1 cellular context compared by ENCODE assay signal in the genomic region with DNA sequence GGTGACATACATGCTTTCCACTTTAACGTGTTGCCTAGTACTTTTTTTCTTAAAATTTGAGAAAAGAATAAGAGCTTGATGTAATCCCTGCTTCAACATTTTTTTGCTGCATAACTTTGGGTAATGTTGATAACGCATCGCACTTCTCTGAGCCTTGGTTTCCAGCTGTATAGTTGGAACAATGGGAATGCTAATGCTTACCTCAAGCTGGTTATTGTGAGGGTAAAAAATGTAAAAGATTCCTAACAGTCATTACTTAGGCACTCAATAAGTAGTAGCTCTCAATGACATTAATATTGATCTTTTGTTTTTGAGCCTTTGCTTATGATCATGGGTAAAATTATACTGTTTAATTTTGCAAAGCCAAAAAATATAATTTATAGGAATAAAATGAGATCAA.
TF ChIP-seq lines count a peak whose summit lies in the region.

No MANE protein-coding gene starts in this region.

TF ChIP-seq in H1, 55 proteins besides CTCF, POLR2A, EP300 and RAD21:
- TF ChIP-seq MAX (IDR thresholded peaks at IDR 0.05) = no peak
- no peak for TF ChIP-seq KDM5A (IDR thresholded peaks at IDR 0.05; ENCODE audit: low read length)
- no peak for TF ChIP-seq EZH2 (IDR thresholded peaks at IDR 0.05; ENCODE audit: low read depth, low read length, severe bottlenecking)
- no peak for TF ChIP-seq CEBPB (IDR thresholded peaks at IDR 0.05; ENCODE audit: low read depth, low read length)
- TF ChIP-seq CHD7 (IDR thresholded peaks at IDR 0.05; ENCODE audit: insufficient replicate concordance, low read length) = peak; percentile 46
- TF ChIP-seq SIN3A (conservative IDR thresholded peaks at IDR 0.05 in 1 of 2, IDR thresholded peaks at IDR 0.05 in 1 of 2; ENCODE audit: low read depth in 1 of 2, low read length in 2 of 2) = no peak
- TF ChIP-seq, protein P1, sequence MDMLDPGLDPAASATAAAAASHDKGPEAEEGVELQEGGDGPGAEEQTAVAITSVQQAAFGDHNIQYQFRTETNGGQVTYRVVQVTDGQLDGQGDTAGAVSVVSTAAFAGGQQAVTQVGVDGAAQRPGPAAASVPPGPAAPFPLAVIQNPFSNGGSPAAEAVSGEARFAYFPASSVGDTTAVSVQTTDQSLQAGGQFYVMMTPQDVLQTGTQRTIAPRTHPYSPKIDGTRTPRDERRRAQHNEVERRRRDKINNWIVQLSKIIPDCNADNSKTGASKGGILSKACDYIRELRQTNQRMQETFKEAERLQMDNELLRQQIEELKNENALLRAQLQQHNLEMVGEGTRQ (IDR thresholded peaks at IDR 0.05; ENCODE audit: low read length) = no peak
- no peak for TF ChIP-seq POU5F1 (IDR thresholded peaks at IDR 0.05; ENCODE audit: low read depth, low read length)
